ENCODE assay signal across 15 cellular contexts in the genomic region with DNA sequence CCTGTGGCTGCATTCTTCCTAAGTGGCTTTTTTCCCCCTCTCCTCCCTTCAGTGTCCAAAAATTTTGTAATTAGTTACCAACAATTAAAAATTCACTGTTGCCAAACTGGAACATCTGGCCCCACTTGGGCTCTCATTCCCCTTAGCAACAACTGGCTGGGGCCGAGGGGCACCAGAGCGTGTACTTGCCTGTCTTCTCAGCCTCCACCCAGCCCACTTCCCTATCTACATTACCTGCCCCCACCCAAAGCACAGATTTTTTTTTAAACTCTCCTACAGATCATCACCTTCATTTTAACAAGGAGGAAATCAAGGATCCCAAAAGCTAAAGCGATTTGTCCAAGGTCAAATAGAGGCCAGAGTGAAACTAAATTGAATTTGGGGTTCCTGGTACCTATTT.
DNase-seq lines count a peak whose midpoint lies in the region; ATAC-seq and TF ChIP-seq lines count a peak whose summit lies in the region.
"Had no signal": no experiment of that assay in that cellular context is flagged by ENCODE, and none has a peak within 500 bp of the region (broad histone marks: within the 10 kb centered on the region; RNA-seq: fewer than 3 reads in every experiment).

No MANE protein-coding gene starts in this region.

- peak; percentile 47 for ATAC-seq in GM19397 (IDR thresholded peaks at IDR 0.05; ENCODE audit: unreplicated experiment)
- peak; percentile 47 for ATAC-seq in HG02981 (IDR thresholded peaks at IDR 0.05; ENCODE audit: unreplicated experiment)
- ATAC-seq in HG03457 (IDR thresholded peaks at IDR 0.05; ENCODE audit: unreplicated experiment), result no peak
- ATAC-seq: K562 had no signal

- peaks cover 19% of the 10 kb centered on the region for H3K9me3 Mint-ChIP-seq in activated T-helper 2 cell treated with anti-CD3 and anti-CD28 coated beads, Interferon-gamma antibody, Interleukin-2, Interleukin-4, amounts not matched to agents 10 μg/mL and 5 μg/mL and 100 μg/mL, durations not matched to agents 14 hours and 24 hours and 36 hours

- H3K27ac Mint-ChIP-seq in activated T-helper 2 cell treated with anti-CD3 and anti-CD28 coated beads, Interferon-gamma antibody, Interleukin-2, Interleukin-4, amounts not matched to agents 10 μg/mL and 5 μg/mL and 100 μg/mL, durations not matched to agents 14 hours and 24 hours and 36 hours, result peak overlapping the region; percentile 54
- H3K27ac Mint-ChIP-seq: CD14-positive monocyte, endodermal cell had no signal

- H3K36me3 ChIP-seq in GM06990 (ENCODE audit: control insufficient read depth, insufficient read depth, low read length), result no peaks in the 10 kb centered on the region

- H3K4me3 Mint-ChIP-seq in activated T-helper 2 cell treated with anti-CD3 and anti-CD28 coated beads, Interferon-gamma antibody, Interleukin-2, Interleukin-4, amounts not matched to agents 10 μg/mL and 5 μg/mL and 100 μg/mL, durations not matched to agents 14 hours and 24 hours and 36 hours (ENCODE audit: low read depth), result no peak overlapping the region
- H3K4me3 Mint-ChIP-seq: CD14-positive monocyte, endodermal cell had no signal

- DNase-seq in GM06990 (ENCODE audit: extremely low read depth, insufficient read length) (no peak), GDM1 (lab: John Stamatoyannopoulos, UW) (no peak), NCI-H69 (lab: John Stamatoyannopoulos, UW) (no peak), NOMO-1 treated with DMSO at 0.1 percent for 48 hours (lab: John Stamatoyannopoulos, UW; ENCODE audit: unreplicated experiment) (no peak)
- no peak for DNase-seq in activated T-helper 2 cell treated with anti-CD3 and anti-CD28 coated beads, Interferon-gamma antibody, Interleukin-2, Interleukin-4, amounts not matched to agents 10 μg/mL and 5 μg/mL and 100 μg/mL, durations not matched to agents 14 hours and 24 hours and 36 hours (ENCODE audit: low spot score)
- DNase-seq: activated CD4-positive, alpha-beta T cell treated with anti-CD3 and anti-CD28 coated beads for 4 hours; endodermal cell; midbrain; NCI-H2171; SJCRH30 had no signal

- intact Hi-C loops in activated T-helper 2 cell treated with anti-CD3 and anti-CD28 coated beads, Interferon-gamma antibody, Interleukin-2, Interleukin-4, amounts not matched to agents 10 μg/mL and 5 μg/mL and 100 μg/mL, durations not matched to agents 14 hours and 24 hours and 36 hours (cut with micrococcal nuclease), result loop anchor here (1.0 to 5.0 kb wide), 6 partner anchors 36 to 637 kb away; a partner anchor contains a TSS

- no peaks in the 10 kb centered on the region for H3K27me3 ChIP-seq in GM06990 (replicated peaks; ENCODE audit: control insufficient read depth, insufficient read depth, low read length)
- H3K27me3 ChIP-seq: SJCRH30 had no signal

- H3K36me3 Mint-ChIP-seq in activated T-helper 2 cell treated with anti-CD3 and anti-CD28 coated beads, Interferon-gamma antibody, Interleukin-2, Interleukin-4, amounts not matched to agents 10 μg/mL and 5 μg/mL and 100 μg/mL, durations not matched to agents 14 hours and 24 hours and 36 hours (ENCODE audit: low read depth), result peaks cover 3% of the 10 kb centered on the region
- H3K36me3 Mint-ChIP-seq: CD14-positive monocyte had no signal

- peaks cover 34% of the 10 kb centered on the region for H3K4me1 Mint-ChIP-seq in activated T-helper 2 cell treated with anti-CD3 and anti-CD28 coated beads, Interferon-gamma antibody, Interleukin-2, Interleukin-4, amounts not matched to agents 10 μg/mL and 5 μg/mL and 100 μg/mL, durations not matched to agents 14 hours and 24 hours and 36 hours (ENCODE audit: low read depth)
- H3K4me1 Mint-ChIP-seq: CD14-positive monocyte, endodermal cell had no signal

- TF ChIP-seq CTCF in GM06990 (IDR thresholded peaks at IDR 0.05; ENCODE audit: insufficient read depth, low read length, poor library complexity, severe bottlenecking), result no peak

- H3K27me3 Mint-ChIP-seq in activated T-helper 2 cell treated with anti-CD3 and anti-CD28 coated beads, Interferon-gamma antibody, Interleukin-2, Interleukin-4, amounts not matched to agents 10 μg/mL and 5 μg/mL and 100 μg/mL, durations not matched to agents 14 hours and 24 hours and 36 hours (ENCODE audit: low read depth), result no peaks in the 10 kb centered on the region

- H3K4me3 ChIP-seq in GM06990 (replicated peaks; ENCODE audit: low read depth, low read length), result peak overlapping the region; percentile 20; the same call in 1 of the 2 replicates
- H3K4me3 ChIP-seq: K562, SJCRH30 had no signal
